Comparison of ENCODE assay signal across 10 cellular contexts in the genomic region with DNA sequence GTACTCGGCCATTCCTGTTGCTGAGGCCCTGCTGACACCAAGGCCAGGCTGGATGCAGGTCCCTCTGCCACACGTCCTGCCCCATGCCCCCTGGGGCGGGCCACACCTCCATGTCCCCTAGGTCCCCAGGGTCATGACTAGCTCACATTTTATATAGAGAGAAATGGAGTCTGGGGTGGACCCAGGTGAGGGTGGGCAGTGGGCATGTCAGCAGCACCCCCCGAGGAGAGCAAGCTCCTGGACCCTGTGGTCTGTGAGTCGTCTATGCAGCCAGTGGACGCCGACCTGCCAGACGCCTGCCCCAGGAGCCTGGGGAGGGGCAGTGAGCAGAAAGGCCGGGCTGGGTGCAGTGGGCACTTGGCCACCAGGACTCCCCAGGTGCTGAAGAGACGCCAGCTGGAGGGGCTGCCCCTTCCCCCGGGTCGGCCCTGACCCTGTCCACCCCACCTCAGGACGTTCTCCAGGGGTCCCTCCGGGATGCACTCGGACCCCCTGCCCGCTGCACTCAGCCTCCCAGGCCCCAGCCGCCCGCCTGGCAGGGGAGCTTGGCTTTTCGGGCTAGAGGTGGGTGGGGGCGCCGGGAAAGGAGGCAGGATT. TPM values are rescaled to one million over a fixed set of nuclear protein-coding genes. Genes with fewer than 3 reads are reported as not detected.
DNase-seq lines count a peak whose midpoint lies in the region; ATAC-seq, FAIRE-seq and TF ChIP-seq lines count a peak whose summit lies in the region.
"Had no signal": no experiment of that assay in that cellular context is flagged by ENCODE, and none has a peak within 500 bp of the region (broad histone marks: within the 10 kb centered on the region; RNA-seq: fewer than 3 reads in every experiment).

No MANE protein-coding gene starts in this region.

- no peaks in the 10 kb centered on the region for H3K9me3 Mint-ChIP-seq in natural killer cell
- no peaks in the 10 kb centered on the region for H3K9me3 Mint-ChIP-seq in natural killer cell treated with Interleukin-12 subunit alpha and Interleukin-12 subunit beta and Interleukin-15 and Interleukin-18, amount 100 ng/mL, for 72 hours
- H3K9me3 Mint-ChIP-seq: activated CD4-positive, alpha-beta T cell treated with anti-CD3 and anti-CD28 coated beads, Interleukin-2, amount 10 ng/mL, durations not matched to agents 24 days and 14 days; activated naive CD4-positive, alpha-beta T cell treated with anti-CD3 and anti-CD28 coated beads for 36 hours; effector memory CD8-positive, alpha-beta T cell had no signal

- peaks cover 0 to 12% of the 10 kb centered on the region in 2 donors for H3K4me1 Mint-ChIP-seq in natural killer cell
- H3K4me1 Mint-ChIP-seq in natural killer cell treated with Interleukin-12 subunit alpha and Interleukin-12 subunit beta and Interleukin-15 and Interleukin-18, amount 100 ng/mL, for 72 hours (ENCODE audit: low read depth in 2 of 2): peaks cover 0 to 2% of the 10 kb centered on the region in 2 donors

- H3K36me3 ChIP-seq in iPS-15b (ENCODE audit: control insufficient read depth, insufficient read depth, low read length) (peaks cover 2% of the 10 kb centered on the region), kidney (ENCODE audit: control insufficient read depth in 1 of 2, insufficient read depth in 2 of 2, low read length in 2 of 2) (no peaks in the 10 kb centered on the region)

- no peak for FAIRE-seq in kidney (lab: Jason Lieb, UNC)

- no peak for ATAC-seq in natural killer cell
- no peak for ATAC-seq in natural killer cell treated with Interleukin-12 subunit alpha and Interleukin-12 subunit beta and Interleukin-15 and Interleukin-18, amount 100 ng/mL, for 72 hours

- peak overlapping the region in 1 of 2 donors; percentile 47 for H3K27ac ChIP-seq in kidney (ENCODE audit: low read depth in 2 of 2, low read length in 2 of 2)

- H3K9me3 ChIP-seq in iPS-15b (ENCODE audit: control insufficient read depth, insufficient read depth, low read length) (no peaks in the 10 kb centered on the region), kidney (ENCODE audit: control insufficient read depth in 1 of 2, low read length in 2 of 2) (no peaks in the 10 kb centered on the region)

- DNase-seq in natural killer cell (no peak), middle frontal gyrus (ENCODE audit: extremely low spot score, low spot score) (no peak), kidney (no peak)
- DNase-seq in natural killer cell treated with Interleukin-12 subunit alpha and Interleukin-12 subunit beta and Interleukin-15 and Interleukin-18, amount 100 ng/mL, for 72 hours (ENCODE audit: low spot score): no peak
- DNase-seq in activated CD8-positive, alpha-beta memory T cell treated with anti-CD3 and anti-CD28 coated beads, Interleukin-2, amount 50 U/mL, for 48 hours: no peak
- DNase-seq: activated CD4-positive, alpha-beta T cell treated with anti-CD3 and anti-CD28 coated beads, Interleukin-2, amount 10 ng/mL, durations not matched to agents 24 days and 14 days; activated naive CD4-positive, alpha-beta T cell treated with anti-CD3 and anti-CD28 coated beads for 36 hours; effector memory CD8-positive, alpha-beta T cell had no signal

- H3K27ac Mint-ChIP-seq in natural killer cell: no peak overlapping the region
- no peak overlapping the region for H3K27ac Mint-ChIP-seq in natural killer cell treated with Interleukin-12 subunit alpha and Interleukin-12 subunit beta and Interleukin-15 and Interleukin-18, amount 100 ng/mL, for 72 hours
- H3K27ac Mint-ChIP-seq: activated CD4-positive, alpha-beta T cell treated with anti-CD3 and anti-CD28 coated beads, Interleukin-2, amount 10 ng/mL, durations not matched to agents 24 days and 14 days; activated naive CD4-positive, alpha-beta T cell treated with anti-CD3 and anti-CD28 coated beads for 36 hours; effector memory CD8-positive, alpha-beta T cell had no signal

- H3K4me3 ChIP-seq in iPS-15b (ENCODE audit: low read depth, low read length): peak overlapping the region; percentile 18
- H3K4me3 ChIP-seq in kidney (ENCODE audit: low read length in 2 of 2): no peak overlapping the region

- H3K4me1 ChIP-seq in iPS-15b (ENCODE audit: control insufficient read depth, insufficient read depth, low read length): peaks cover 4% of the 10 kb centered on the region
- H3K4me1 ChIP-seq in kidney (ENCODE audit: control insufficient read depth in 1 of 2, insufficient read depth in 1 of 2, low read depth in 1 of 2, low read length in 2 of 2): peaks cover 0 to 37% of the 10 kb centered on the region in 2 donors

- H3K4me3 Mint-ChIP-seq in natural killer cell: peak overlapping the region; percentile 45
- no peak overlapping the region for H3K4me3 Mint-ChIP-seq in natural killer cell treated with Interleukin-12 subunit alpha and Interleukin-12 subunit beta and Interleukin-15 and Interleukin-18, amount 100 ng/mL, for 72 hours
- H3K4me3 Mint-ChIP-seq: activated CD4-positive, alpha-beta T cell treated with anti-CD3 and anti-CD28 coated beads, Interleukin-2, amount 10 ng/mL, durations not matched to agents 24 days and 14 days; activated naive CD4-positive, alpha-beta T cell treated with anti-CD3 and anti-CD28 coated beads for 36 hours had no signal

- peaks cover 18 to 33% of the 10 kb centered on the region in 2 donors for H3K27me3 Mint-ChIP-seq in natural killer cell (ENCODE audit: low read depth in 2 of 2)
- peaks cover 7 to 14% of the 10 kb centered on the region in 2 donors for H3K27me3 Mint-ChIP-seq in natural killer cell treated with Interleukin-12 subunit alpha and Interleukin-12 subunit beta and Interleukin-15 and Interleukin-18, amount 100 ng/mL, for 72 hours

- H3K9ac ChIP-seq in iPS-15b (ENCODE audit: low read depth, low read length) (no peak overlapping the region), kidney (ENCODE audit: low read length in 2 of 2) (no peak overlapping the region)

- H3K27me3 ChIP-seq in iPS-15b (ENCODE audit: control insufficient read depth, insufficient read depth, low read length): peaks cover 61% of the 10 kb centered on the region

- intact Hi-C loops in natural killer cell (cut with micrococcal nuclease) (no loop called here), kidney (cut with DNase I) (no loop called here)

- TF ChIP-seq CTCF in natural killer cell (IDR thresholded peaks at IDR 0.05) (no peak), kidney (IDR thresholded peaks at IDR 0.05; ENCODE audit: borderline replicate concordance, extremely low read depth, insufficient read depth) (no peak)

- H3K36me3 Mint-ChIP-seq in natural killer cell: no peaks in the 10 kb centered on the region
- H3K36me3 Mint-ChIP-seq in natural killer cell treated with Interleukin-12 subunit alpha and Interleukin-12 subunit beta and Interleukin-15 and Interleukin-18, amount 100 ng/mL, for 72 hours: no peaks in the 10 kb centered on the region

RNA-seq across cellular contexts. Expression of a gene that starts 15.9 kb away (rescaled TPM):
- total RNA-seq in natural killer cell: not detected
- not detected for total RNA-seq in natural killer cell treated with Interleukin-12 subunit alpha and Interleukin-12 subunit beta and Interleukin-15 and Interleukin-18, amount 100 ng/mL, for 72 hours
- 21.4 TPM for total RNA-seq in kidney
- 13.3 TPM for polyA plus RNA-seq in kidney (ENCODE audit: insufficient read depth, low read depth, low replicate concordance)
- total RNA-seq: activated CD4-positive, alpha-beta T cell treated with anti-CD3 and anti-CD28 coated beads, Interleukin-2, amount 10 ng/mL, durations not matched to agents 24 days and 14 days; activated naive CD4-positive, alpha-beta T cell treated with anti-CD3 and anti-CD28 coated beads for 36 hours had no signal

RNA-seq across cellular contexts. Expression of a gene that starts 19.4 kb away (rescaled TPM):
- total RNA-seq in natural killer cell (10 to 100 TPM; 61.4 to 66.0 (median 61.8) TPM), kidney (65.5 TPM)
- total RNA-seq in natural killer cell treated with Interleukin-12 subunit alpha and Interleukin-12 subunit beta and Interleukin-15 and Interleukin-18, amount 100 ng/mL, for 72 hours: 100 to 1,000 TPM; 113 to 143 TPM
- 42.4 TPM for polyA plus RNA-seq in kidney (ENCODE audit: insufficient read depth, low read depth, low replicate concordance)

RNA-seq across cellular contexts. Expression of a gene that starts 20.8 kb away (rescaled TPM):
- total RNA-seq in natural killer cell (10 to 100 TPM; 17.8 to 33.5 (median 22.4) TPM), kidney (11.5 TPM)
- total RNA-seq in natural killer cell treated with Interleukin-12 subunit alpha and Interleukin-12 subunit beta and Interleukin-15 and Interleukin-18, amount 100 ng/mL, for 72 hours: 10 to 100 TPM; 19.0 to 27.9 TPM
- polyA plus RNA-seq in kidney (ENCODE audit: insufficient read depth, low read depth, low replicate concordance): 6.9 TPM

RNA-seq across cellular contexts. Expression of a gene that starts 26.7 kb away (rescaled TPM):
- total RNA-seq in natural killer cell: 1 to 10 TPM; 1.3 to 1.9 (median 1.3) TPM
- total RNA-seq in natural killer cell treated with Interleukin-12 subunit alpha and Interleukin-12 subunit beta and Interleukin-15 and Interleukin-18, amount 100 ng/mL, for 72 hours: 1 to 10 TPM; 1.4 TPM
- 14.3 TPM for total RNA-seq in kidney
- polyA plus RNA-seq in kidney (ENCODE audit: insufficient read depth, low read depth, low replicate concordance): not detected

RNA-seq across cellular contexts. Expression of a gene that starts 42.3 kb away (rescaled TPM):
- total RNA-seq in natural killer cell: not detected
- total RNA-seq in natural killer cell treated with Interleukin-12 subunit alpha and Interleukin-12 subunit beta and Interleukin-15 and Interleukin-18, amount 100 ng/mL, for 72 hours: not detected
- 0.25 TPM for total RNA-seq in kidney
- 0.86 TPM for polyA plus RNA-seq in kidney (ENCODE audit: insufficient read depth, low read depth, low replicate concordance)
- total RNA-seq: activated CD4-positive, alpha-beta T cell treated with anti-CD3 and anti-CD28 coated beads, Interleukin-2, amount 10 ng/mL, durations not matched to agents 24 days and 14 days; activated naive CD4-positive, alpha-beta T cell treated with anti-CD3 and anti-CD28 coated beads for 36 hours; osteocyte had no signal

Comparison
In these comparisons a context has a peak if more than half of its experiments do, and no peak if none do; other contexts are left out.
1. RNA of a gene that starts 15.9 kb away (total RNA-seq): 21.4 TPM in kidney (single experiment); not detected in natural killer cell treated with Interleukin-12 subunit alpha and Interleukin-12 subunit beta and Interleukin-15 and Interleukin-18, amount 100 ng/mL, for 72 hours and not detected in natural killer cell; every median in the first group is over 10 times any median in the second.